Comparison of ENCODE assay signal across 1 cellular context in the genomic region with DNA sequence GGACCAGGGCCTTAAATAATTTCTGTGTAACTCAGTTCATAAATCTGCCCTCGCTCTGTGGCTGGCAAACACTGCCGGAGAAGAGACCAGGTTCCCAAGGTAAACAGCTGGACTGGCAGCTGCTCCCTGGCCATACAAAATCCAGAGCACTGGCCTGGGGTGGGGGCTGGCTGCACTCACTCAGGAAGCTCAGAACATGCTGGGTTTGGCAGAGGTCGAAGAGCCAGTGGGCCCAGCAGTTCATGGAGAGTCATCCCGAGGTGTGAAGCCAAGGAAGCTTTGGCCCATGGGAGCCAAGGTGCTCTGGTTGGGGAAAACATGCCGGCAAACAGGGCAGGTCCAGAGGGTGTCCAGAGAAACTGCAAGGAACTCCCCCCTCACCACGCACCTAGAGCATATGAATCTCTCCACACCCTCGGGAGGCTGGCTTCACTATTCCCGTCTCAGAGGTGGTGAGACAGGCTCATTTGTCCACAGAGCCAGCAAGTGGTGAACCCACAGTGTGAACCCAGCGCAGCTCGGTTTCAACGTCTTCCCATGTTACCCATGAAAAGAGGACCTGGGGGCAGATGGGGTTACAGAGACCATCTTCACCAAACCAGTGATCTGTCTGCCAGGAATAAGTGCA.
TF ChIP-seq lines count a peak whose summit lies in the region.

No MANE protein-coding gene starts in this region.

TF ChIP-seq in SK-N-SH treated with all-trans-retinoic acid at 6 μM for 48 hours, 23 proteins besides CTCF, POLR2A, EP300 and RAD21 (continued from another document):
- TF ChIP-seq, protein P1, sequence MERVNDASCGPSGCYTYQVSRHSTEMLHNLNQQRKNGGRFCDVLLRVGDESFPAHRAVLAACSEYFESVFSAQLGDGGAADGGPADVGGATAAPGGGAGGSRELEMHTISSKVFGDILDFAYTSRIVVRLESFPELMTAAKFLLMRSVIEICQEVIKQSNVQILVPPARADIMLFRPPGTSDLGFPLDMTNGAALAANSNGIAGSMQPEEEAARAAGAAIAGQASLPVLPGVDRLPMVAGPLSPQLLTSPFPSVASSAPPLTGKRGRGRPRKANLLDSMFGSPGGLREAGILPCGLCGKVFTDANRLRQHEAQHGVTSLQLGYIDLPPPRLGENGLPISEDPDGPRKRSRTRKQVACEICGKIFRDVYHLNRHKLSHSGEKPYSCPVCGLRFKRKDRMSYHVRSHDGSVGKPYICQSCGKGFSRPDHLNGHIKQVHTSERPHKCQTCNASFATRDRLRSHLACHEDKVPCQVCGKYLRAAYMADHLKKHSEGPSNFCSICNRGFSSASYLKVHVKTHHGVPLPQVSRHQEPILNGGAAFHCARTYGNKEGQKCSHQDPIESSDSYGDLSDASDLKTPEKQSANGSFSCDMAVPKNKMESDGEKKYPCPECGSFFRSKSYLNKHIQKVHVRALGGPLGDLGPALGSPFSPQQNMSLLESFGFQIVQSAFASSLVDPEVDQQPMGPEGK (CRISPR knock-in tag; IDR thresholded peaks at IDR 0.05; ENCODE audit: borderline replicate concordance), result no peak
- TF ChIP-seq, protein P2, sequence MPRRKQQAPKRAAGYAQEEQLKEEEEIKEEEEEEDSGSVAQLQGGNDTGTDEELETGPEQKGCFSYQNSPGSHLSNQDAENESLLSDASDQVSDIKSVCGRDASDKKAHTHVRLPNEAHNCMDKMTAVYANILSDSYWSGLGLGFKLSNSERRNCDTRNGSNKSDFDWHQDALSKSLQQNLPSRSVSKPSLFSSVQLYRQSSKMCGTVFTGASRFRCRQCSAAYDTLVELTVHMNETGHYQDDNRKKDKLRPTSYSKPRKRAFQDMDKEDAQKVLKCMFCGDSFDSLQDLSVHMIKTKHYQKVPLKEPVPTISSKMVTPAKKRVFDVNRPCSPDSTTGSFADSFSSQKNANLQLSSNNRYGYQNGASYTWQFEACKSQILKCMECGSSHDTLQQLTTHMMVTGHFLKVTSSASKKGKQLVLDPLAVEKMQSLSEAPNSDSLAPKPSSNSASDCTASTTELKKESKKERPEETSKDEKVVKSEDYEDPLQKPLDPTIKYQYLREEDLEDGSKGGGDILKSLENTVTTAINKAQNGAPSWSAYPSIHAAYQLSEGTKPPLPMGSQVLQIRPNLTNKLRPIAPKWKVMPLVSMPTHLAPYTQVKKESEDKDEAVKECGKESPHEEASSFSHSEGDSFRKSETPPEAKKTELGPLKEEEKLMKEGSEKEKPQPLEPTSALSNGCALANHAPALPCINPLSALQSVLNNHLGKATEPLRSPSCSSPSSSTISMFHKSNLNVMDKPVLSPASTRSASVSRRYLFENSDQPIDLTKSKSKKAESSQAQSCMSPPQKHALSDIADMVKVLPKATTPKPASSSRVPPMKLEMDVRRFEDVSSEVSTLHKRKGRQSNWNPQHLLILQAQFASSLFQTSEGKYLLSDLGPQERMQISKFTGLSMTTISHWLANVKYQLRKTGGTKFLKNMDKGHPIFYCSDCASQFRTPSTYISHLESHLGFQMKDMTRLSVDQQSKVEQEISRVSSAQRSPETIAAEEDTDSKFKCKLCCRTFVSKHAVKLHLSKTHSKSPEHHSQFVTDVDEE (CRISPR knock-in tag; IDR thresholded peaks at IDR 0.05), result no peak
- TF ChIP-seq SNAI2 (CRISPR knock-in tag; IDR thresholded peaks at IDR 0.05) (no peak), GLIS3 (CRISPR knock-in tag; IDR thresholded peaks at IDR 0.05) (no peak), BACH2 (CRISPR knock-in tag; IDR thresholded peaks at IDR 0.05; ENCODE audit: borderline replicate concordance) (no peak), ZNF70 (CRISPR knock-in tag; IDR thresholded peaks at IDR 0.05) (no peak)
- TF ChIP-seq, protein P3, sequence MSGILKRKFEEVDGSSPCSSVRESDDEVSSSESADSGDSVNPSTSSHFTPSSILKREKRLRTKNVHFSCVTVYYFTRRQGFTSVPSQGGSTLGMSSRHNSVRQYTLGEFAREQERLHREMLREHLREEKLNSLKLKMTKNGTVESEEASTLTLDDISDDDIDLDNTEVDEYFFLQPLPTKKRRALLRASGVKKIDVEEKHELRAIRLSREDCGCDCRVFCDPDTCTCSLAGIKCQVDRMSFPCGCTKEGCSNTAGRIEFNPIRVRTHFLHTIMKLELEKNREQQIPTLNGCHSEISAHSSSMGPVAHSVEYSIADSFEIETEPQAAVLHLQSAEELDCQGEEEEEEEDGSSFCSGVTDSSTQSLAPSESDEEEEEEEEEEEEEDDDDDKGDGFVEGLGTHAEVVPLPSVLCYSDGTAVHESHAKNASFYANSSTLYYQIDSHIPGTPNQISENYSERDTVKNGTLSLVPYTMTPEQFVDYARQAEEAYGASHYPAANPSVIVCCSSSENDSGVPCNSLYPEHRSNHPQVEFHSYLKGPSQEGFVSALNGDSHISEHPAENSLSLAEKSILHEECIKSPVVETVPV (CRISPR knock-in tag; IDR thresholded peaks at IDR 0.05), result no peak
